12 cellular contexts compared by ENCODE assay signal in genomic region chr1:8083739-8084484, GRCh38. TPM values are rescaled to one million over a fixed set of nuclear protein-coding genes. Genes with fewer than 3 reads are reported as not detected.
DNase-seq lines count a peak whose midpoint lies in the region; ATAC-seq and TF ChIP-seq lines count a peak whose summit lies in the region.
"Had no signal": no experiment of that assay in that cellular context is flagged by ENCODE, and none has a peak within 500 bp of the region (broad histone marks: within the 10 kb centered on the region; RNA-seq: fewer than 3 reads in every experiment).

No MANE protein-coding gene starts in this region.

- 39 to 56% (median 43%) methylated on average over 9 of the region's 9 CpGs for WGBS in adrenal gland, 4 donors

- H3K4me1 ChIP-seq in GM23338 (ENCODE audit: insufficient read depth) (no peaks in the 10 kb centered on the region; the same call in 1 of the 2 replicates), adrenal gland (replicated peaks in 1 of 2) (peaks cover 3 to 17% of the 10 kb centered on the region in 2 donors), Karpas-422 (ENCODE audit: low read length) (no peaks in the 10 kb centered on the region)

- H3K9me3 ChIP-seq in adrenal gland (replicated peaks in 1 of 3) (no peaks in the 10 kb centered on the region), Karpas-422 (ENCODE audit: low read length) (no peaks in the 10 kb centered on the region)

- no peak overlapping the region for H3K27ac Mint-ChIP-seq in GM23338
- H3K27ac Mint-ChIP-seq: activated B cell treated with CpG ODN at 0.5 μM for 24 hours; activated naive CD4-positive, alpha-beta T cell treated with anti-CD3 and anti-CD28 coated beads, Interleukin-2, amount 10 ng/mL, durations not matched to agents 7 days and 5 days had no signal

- H3K4me2 ChIP-seq in GM23338 = no peak overlapping the region
- no peak overlapping the region for H3K4me2 ChIP-seq in Karpas-422 (ENCODE audit: low read depth, low read length, poor library complexity, severe bottlenecking)

- no peak for TF ChIP-seq POLR2A in adrenal gland (IDR thresholded peaks at IDR 0.05)

- H2AFZ ChIP-seq in GM23338 = peak overlapping the region; percentile 32; the same call in 1 of the 2 replicates
- H2AFZ ChIP-seq in Karpas-422 (ENCODE audit: low read length) = no peak overlapping the region

- peaks cover 5% of the 10 kb centered on the region for H3K27me3 Mint-ChIP-seq in GM23338 (ENCODE audit: insufficient read depth, low read depth, poor library complexity)

- H3K9ac ChIP-seq in Karpas-422 (ENCODE audit: low read length) = no peak overlapping the region

- H3K36me3 ChIP-seq in GM23338 (ENCODE audit: insufficient read depth) = no peaks in the 10 kb centered on the region
- no peaks in the 10 kb centered on the region for H3K36me3 ChIP-seq in adrenal gland (replicated peaks in 1 of 2)
- H3K36me3 ChIP-seq in Karpas-422 (ENCODE audit: insufficient read depth, low read length) = no peaks in the 10 kb centered on the region

- no peak for DNase-seq in GM23338 (ENCODE audit: low spot score)
- peak in 2 of 7 donors; percentile 23 to 39 for DNase-seq in adrenal gland
- peak; percentile 25 for DNase-seq in iPS-NIHi7 (ENCODE audit: extremely low spot score)
- DNase-seq in sciatic nerve (ENCODE audit: low spot score) = no peak
- DNase-seq in hippocampal formation (lab: John Stamatoyannopoulos, UW) = no peak
- no peak for DNase-seq in DMS 273 treated with DMSO at 0.1 percent for 48 hours (lab: John Stamatoyannopoulos, UW)
- no peak for DNase-seq in cerebellar cortex (ENCODE audit: low spot score)
- no peak for DNase-seq in Karpas-422
- DNase-seq: activated B cell treated with CpG ODN at 0.5 μM for 24 hours; activated naive CD4-positive, alpha-beta T cell treated with anti-CD3 and anti-CD28 coated beads, Interleukin-2, amount 10 ng/mL, durations not matched to agents 7 days and 5 days; glutamatergic neuron; KG1 had no signal

- no peak for TF ChIP-seq CTCF in GM23338 (conservative IDR thresholded peaks at IDR 0.05; ENCODE audit: low read depth in 2 of 2)
- no peak for TF ChIP-seq CTCF in adrenal gland (IDR thresholded peaks at IDR 0.05)

- no peaks in the 10 kb centered on the region for H3F3A ChIP-seq in GM23338 (replicated peaks; ENCODE audit: low read depth)

- intact Hi-C loops in adrenal gland (cut with DNase I) = loop anchor here in 1 of 2 donors (10.0 kb wide), 1 partner anchor 61 kb away; no protein-coding TSS in a partner anchor
- intact Hi-C loops in sciatic nerve (cut with DNase I) = no loop called here

- no peaks in the 10 kb centered on the region for H3K79me2 ChIP-seq in GM23338 (replicated peaks; ENCODE audit: insufficient read depth)
- no peaks in the 10 kb centered on the region for H3K79me2 ChIP-seq in Karpas-422 (ENCODE audit: low read length)

- peaks cover under 1% of the 10 kb centered on the region for H3K4me1 Mint-ChIP-seq in GM23338
- H3K4me1 Mint-ChIP-seq: activated B cell treated with CpG ODN at 0.5 μM for 24 hours; activated naive CD4-positive, alpha-beta T cell treated with anti-CD3 and anti-CD28 coated beads, Interleukin-2, amount 10 ng/mL, durations not matched to agents 7 days and 5 days had no signal

- H4K20me1 ChIP-seq in GM23338 (replicated peaks; ENCODE audit: insufficient read depth) = no peaks in the 10 kb centered on the region
- H4K20me1 ChIP-seq in Karpas-422 (ENCODE audit: insufficient read depth, low read depth, low read length) = no peaks in the 10 kb centered on the region

- H3K9me3 Mint-ChIP-seq in GM23338 = no peaks in the 10 kb centered on the region; the same call in 1 of the 3 replicates
- H3K9me3 Mint-ChIP-seq: activated B cell treated with CpG ODN at 0.5 μM for 24 hours; activated naive CD4-positive, alpha-beta T cell treated with anti-CD3 and anti-CD28 coated beads, Interleukin-2, amount 10 ng/mL, durations not matched to agents 7 days and 5 days had no signal

- no peak for ATAC-seq in GM23338
- peak; percentile 22 for ATAC-seq in sciatic nerve

- H3K36me3 Mint-ChIP-seq in GM23338 (ENCODE audit: low read depth) = no peaks in the 10 kb centered on the region
- H3K36me3 Mint-ChIP-seq: activated naive CD4-positive, alpha-beta T cell treated with anti-CD3 and anti-CD28 coated beads, Interleukin-2, amount 10 ng/mL, durations not matched to agents 7 days and 5 days had no signal

- H3K4me3 ChIP-seq in GM23338 (no peak overlapping the region), adrenal gland (no peak overlapping the region), Karpas-422 (ENCODE audit: low read length) (no peak overlapping the region)

- H3K27me3 ChIP-seq in GM23338 (ENCODE audit: insufficient read depth) (no peaks in the 10 kb centered on the region), adrenal gland (no peaks in the 10 kb centered on the region), Karpas-422 (ENCODE audit: low read length) (no peaks in the 10 kb centered on the region)

- H3K9me2 ChIP-seq in GM23338 (ENCODE audit: insufficient read depth) (peaks cover 7% of the 10 kb centered on the region; the same call in 1 of the 2 replicates), Karpas-422 (replicated peaks; ENCODE audit: insufficient read depth, low read length) (no peaks in the 10 kb centered on the region)

- no peak overlapping the region for H3K27ac ChIP-seq in GM23338 (ENCODE audit: low read depth)
- peak overlapping the region in 3 of 5 donors; percentile 6 to 61 (median 19) for H3K27ac ChIP-seq in adrenal gland
- H3K27ac ChIP-seq in Karpas-422 (ENCODE audit: low read length) = no peak overlapping the region

- H3K4me3 Mint-ChIP-seq in GM23338 = no peak overlapping the region
- H3K4me3 Mint-ChIP-seq: activated B cell treated with CpG ODN at 0.5 μM for 24 hours; activated naive CD4-positive, alpha-beta T cell treated with anti-CD3 and anti-CD28 coated beads, Interleukin-2, amount 10 ng/mL, durations not matched to agents 7 days and 5 days had no signal

TF ChIP-seq in GM23338, 12 proteins besides CTCF, POLR2A, EP300 and RAD21 (continues in another document):
- TF ChIP-seq ZNF462 (CRISPR knock-in tag; IDR thresholded peaks at IDR 0.05) = no peak

RNA-seq across cellular contexts. Expression of gene ERRFI1, which starts 57.8 kb away (rescaled TPM):
- total RNA-seq in GM23338 (2014; rRNA removed; shearing (Covaris generic)) = 51.3 and 59.8 TPM in 2 replicates
- polyA plus RNA-seq in GM23338 (2016; fragmentation: Nextera tagmentation; extraction: Ambion mirVana) (19.7 and 22.9 TPM in 2 replicates), adrenal gland (10 to 100 TPM; 14.4 to 29.8 (median 16.0) TPM)
- total RNA-seq in adrenal gland (10 to 100 TPM; 16.0 to 71.5 (median 29.0) TPM), sciatic nerve (33.7 TPM)
- total RNA-seq in Karpas-422 (2014; rRNA removed; shearing (Covaris generic); ENCODE audit: low replicate concordance) = not detected in 2 replicates

Comparison
In these comparisons a context has a peak if more than half of its experiments do, and no peak if none do; other contexts are left out.
1. H3K27ac ChIP-seq: peak in adrenal gland (3 of 5); none in GM23338 (single experiment) and Karpas-422 (single experiment).
2. RNA of gene ERRFI1, which starts 57.8 kb away (total RNA-seq): 51.3 to 59.8 TPM in GM23338, 33.7 TPM in sciatic nerve (single experiment) and 16.0 to 71.5 TPM in adrenal gland; not detected in Karpas-422; every median in the first group is over 10 times any median in the second.